ENCODE assay signal across 22 cellular contexts in genomic region chr3:128910006-128910405, GRCh38.
"Had no signal": no experiment of that assay in that cellular context is flagged by ENCODE, and none has a peak within 500 bp of the region (broad histone marks: within the 10 kb centered on the region; RNA-seq: fewer than 3 reads in every experiment).

No MANE protein-coding gene starts in this region.

- FAIRE-seq: astrocyte, TTC549 had no signal

- H3K9me3 ChIP-seq: esophagus muscularis mucosa, heart left ventricle, left lung, neutrophil, right lobe of liver, vagina had no signal

- H3K4me3 ChIP-seq: esophagus muscularis mucosa, heart left ventricle, left lung, right lobe of liver, skin epidermis, vagina had no signal

- ATAC-seq: activated CD4-positive, CD25-positive, alpha-beta regulatory T cell treated with anti-CD3 and anti-CD28 coated beads, Interleukin-2, amount 50 U/mL, for 24 hours; foreskin keratinocyte; heart left ventricle; left lung had no signal

- H3K27me3 ChIP-seq: esophagus muscularis mucosa, foreskin keratinocyte, heart left ventricle, left lung, neutrophil, right lobe of liver, vagina had no signal

- DNase-seq: activated CD4-positive, alpha-beta T cell treated with anti-CD3 and anti-CD28 coated beads for 48 hours; activated CD4-positive, alpha-beta T cell treated with anti-CD3 and anti-CD28 coated beads, Interleukin-2, amount 50 U/mL, for 48 hours; activated CD8-positive, alpha-beta memory T cell treated with anti-CD3 and anti-CD28 coated beads for 24 hours; activated gamma-delta T cell; activated naive CD8-positive, alpha-beta T cell treated with anti-CD3 and anti-CD28 coated beads, Interleukin-2, amount 10 ng/mL, durations not matched to agents 7 days and 5 days; foreskin keratinocyte; heart left ventricle; hypothalamus; immature natural killer cell; left lung; stimulated activated CD4-positive, alpha-beta T cell treated with anti-CD3 and anti-CD28 coated beads, Interleukin-12 subunit alpha, Interleukin-12 subunit beta, amount 100 ng/mL, for 4 hours; stimulated activated CD4-positive, alpha-beta T cell treated with anti-CD3 and anti-CD28 coated beads, Interleukin-4, amount 100 ng/mL, for 1 hour; substantia nigra; WERI-Rb-1 had no signal

- H3K4me1 ChIP-seq: esophagus muscularis mucosa, foreskin keratinocyte, left lung, vagina had no signal

- H3K27ac ChIP-seq: esophagus muscularis mucosa, foreskin keratinocyte, left lung, neutrophil, skin epidermis, vagina, WERI-Rb-1 had no signal
